12 cellular contexts compared by ENCODE assay signal in the genomic region with DNA sequence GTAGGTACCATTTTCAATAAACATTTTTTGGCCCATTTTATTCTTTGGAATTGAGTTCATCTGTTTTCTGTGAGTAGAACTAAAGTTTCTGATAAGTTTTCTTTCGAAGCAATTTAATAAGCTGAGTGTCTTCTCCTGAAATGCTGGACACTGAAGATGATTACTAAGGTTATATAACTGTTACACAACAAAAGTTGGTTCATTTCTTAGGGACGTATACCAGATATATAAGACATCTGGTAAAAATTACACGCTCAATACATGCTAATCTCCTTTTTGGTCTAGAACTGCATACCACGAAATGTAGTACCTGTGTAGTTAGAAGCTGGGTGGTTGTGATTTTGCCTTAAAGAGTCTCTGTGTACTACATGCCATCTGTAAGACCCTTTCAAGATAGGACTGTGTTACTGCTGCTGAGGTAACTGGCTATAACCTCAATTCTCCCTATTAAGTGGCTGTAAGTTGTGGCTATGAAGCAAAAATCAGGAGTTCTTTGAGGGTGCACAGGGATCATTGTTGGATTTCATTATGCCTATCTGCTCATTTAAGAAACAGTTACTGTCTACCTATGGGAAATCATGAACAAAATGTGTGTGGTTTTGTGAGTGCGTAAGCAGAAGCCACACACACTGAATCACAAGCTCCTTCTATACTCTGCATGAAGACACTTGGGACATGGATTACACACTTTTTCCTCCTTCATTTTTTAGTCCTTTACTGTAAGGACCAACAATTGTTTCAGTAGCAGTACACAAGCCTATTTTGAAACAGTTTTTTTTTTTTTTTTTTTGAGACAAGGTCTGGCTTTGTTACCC.
DNase-seq lines count a peak whose midpoint lies in the region; ATAC-seq and TF ChIP-seq lines count a peak whose summit lies in the region.
"Had no signal": no experiment of that assay in that cellular context is flagged by ENCODE, and none has a peak within 500 bp of the region (broad histone marks: within the 10 kb centered on the region; RNA-seq: fewer than 3 reads in every experiment).

No MANE protein-coding gene starts in this region.

- H3K9ac ChIP-seq in smooth muscle cell (ENCODE audit: low read depth): peak overlapping the region; percentile 1

- H3K27me3 ChIP-seq in smooth muscle cell (ENCODE audit: low read depth) (no peaks in the 10 kb centered on the region), thyroid gland (no peaks in the 10 kb centered on the region)
- H3K27me3 ChIP-seq: heart left ventricle had no signal

- H3K79me2 ChIP-seq in smooth muscle cell (ENCODE audit: low read depth): no peaks in the 10 kb centered on the region

- no peaks in the 10 kb centered on the region for H3K9me3 Mint-ChIP-seq in activated T-cell treated with anti-CD3 and anti-CD28 coated beads, Interleukin-2, amount 50 U/mL, for 24 hours

- H3K36me3 ChIP-seq in smooth muscle cell (ENCODE audit: low read depth) (no peaks in the 10 kb centered on the region), thyroid gland (peaks cover 7 to 14% of the 10 kb centered on the region in 2 donors)

- H3K27ac ChIP-seq in smooth muscle cell (ENCODE audit: low read depth) (peak overlapping the region; percentile 39), thyroid gland (no peak overlapping the region)
- H3K27ac ChIP-seq: heart left ventricle had no signal

- H3K4me1 Mint-ChIP-seq in activated T-cell treated with anti-CD3 and anti-CD28 coated beads, Interleukin-2, amount 50 U/mL, for 24 hours (ENCODE audit: low read depth): peaks cover 38% of the 10 kb centered on the region

- H3K4me3 Mint-ChIP-seq in activated T-cell treated with anti-CD3 and anti-CD28 coated beads, Interleukin-2, amount 50 U/mL, for 24 hours: peak overlapping the region; percentile 5

- H3K4me3 ChIP-seq in NB4 (ENCODE audit: low read depth, low read length) (no peak overlapping the region), cardiac fibroblast (replicated peaks in 1 of 2; ENCODE audit: low read depth in 2 of 2, low read length in 2 of 2) (no peak overlapping the region), smooth muscle cell (no peak overlapping the region), thyroid gland (replicated peaks in 1 of 3) (no peak overlapping the region)
- H3K4me3 ChIP-seq: heart left ventricle had no signal

- H3K27ac Mint-ChIP-seq in activated T-cell treated with anti-CD3 and anti-CD28 coated beads, Interleukin-2, amount 50 U/mL, for 24 hours: peak overlapping the region; percentile 90

- no peaks in the 10 kb centered on the region for H4K20me1 ChIP-seq in smooth muscle cell (ENCODE audit: low read depth)

- TF ChIP-seq POLR2A in NB4 (IDR thresholded peaks at IDR 0.05; ENCODE audit: extremely low read depth, insufficient read length) (no peak), thyroid gland (IDR thresholded peaks at IDR 0.05) (no peak)

- H3K9me3 ChIP-seq in smooth muscle cell (replicated peaks; ENCODE audit: low read depth) (no peaks in the 10 kb centered on the region), thyroid gland (no peaks in the 10 kb centered on the region)
- H3K9me3 ChIP-seq: heart left ventricle had no signal

- intact Hi-C loops in thyroid gland (cut with DNase I): no loop called here

- H3K27me3 Mint-ChIP-seq in activated T-cell treated with anti-CD3 and anti-CD28 coated beads, Interleukin-2, amount 50 U/mL, for 24 hours: no peaks in the 10 kb centered on the region

- no peak for DNase-seq in activated T-cell treated with anti-CD3 and anti-CD28 coated beads, Interleukin-2, amount 50 U/mL, for 24 hours
- DNase-seq in activated T-cell treated with anti-CD3 and anti-CD28 coated beads for 4 hours (no peak), NB4 (ENCODE audit: low read depth) (peak; percentile 54), cardiac fibroblast (ENCODE audit: low read depth in 2 of 2) (peak; percentile 24 to 92), smooth muscle cell (lab: John Stamatoyannopoulos, UW; ENCODE audit: unreplicated experiment) (no peak), thyroid gland (no peak), NCI-H1436 (lab: John Stamatoyannopoulos, UW) (no peak)
- DNase-seq: heart left ventricle; midbrain; NCI-H1694 treated with DMSO at 0.1 percent for 48 hours; stimulated activated CD8-positive, alpha-beta memory T cell treated with anti-CD3 and anti-CD28 coated beads, Interleukin-4, amount 100 ng/mL, for 48 hours had no signal

- peaks cover 23% of the 10 kb centered on the region for H3K4me1 ChIP-seq in smooth muscle cell (ENCODE audit: low read depth)
- no peaks in the 10 kb centered on the region for H3K4me1 ChIP-seq in thyroid gland

- no peaks in the 10 kb centered on the region for H3K36me3 Mint-ChIP-seq in activated T-cell treated with anti-CD3 and anti-CD28 coated beads, Interleukin-2, amount 50 U/mL, for 24 hours (ENCODE audit: low read depth)

- 74% methylated on average over 5 of the region's 5 CpGs for WGBS in smooth muscle cell (ENCODE audit: low lambda C conversion rate)
- 94 to 95% methylated on average over 5 of the region's 5 CpGs for WGBS in thyroid gland, 2 donors

- H3F3A ChIP-seq in smooth muscle cell (ENCODE audit: low read depth): peaks cover 18% of the 10 kb centered on the region

- no peak overlapping the region for H2AFZ ChIP-seq in smooth muscle cell (ENCODE audit: low read depth)

- no peak for TF ChIP-seq CTCF in NB4 (IDR thresholded peaks at IDR 0.05; ENCODE audit: low read depth, low read length)
- TF ChIP-seq CTCF in cardiac fibroblast (IDR thresholded peaks at IDR 0.05; ENCODE audit: low read depth, low read length): no peak
- TF ChIP-seq CTCF in smooth muscle cell (IDR thresholded peaks at IDR 0.05; ENCODE audit: borderline replicate concordance, insufficient read depth, poor library complexity, severe bottlenecking): no peak
- TF ChIP-seq CTCF in thyroid gland (IDR thresholded peaks at IDR 0.05): no peak

- ATAC-seq in GM19452 (IDR thresholded peaks at IDR 0.05; ENCODE audit: unreplicated experiment): no peak
- ATAC-seq: heart left ventricle had no signal

- peak overlapping the region; percentile 42 for H3K4me2 ChIP-seq in smooth muscle cell

Comparison
In these comparisons a context has a peak if more than half of its experiments do, and no peak if none do; other contexts are left out.
1. DNase-seq: peak in NB4 (single experiment) and cardiac fibroblast (2 of 2); none in activated T-cell treated with anti-CD3 and anti-CD28 coated beads, Interleukin-2, amount 50 U/mL, for 24 hours (single experiment), activated T-cell treated with anti-CD3 and anti-CD28 coated beads for 4 hours (single experiment), smooth muscle cell (single experiment), thyroid gland (0 of 2) and NCI-H1436 (single experiment).